12 cellular contexts compared by ENCODE assay signal in the genomic region with DNA sequence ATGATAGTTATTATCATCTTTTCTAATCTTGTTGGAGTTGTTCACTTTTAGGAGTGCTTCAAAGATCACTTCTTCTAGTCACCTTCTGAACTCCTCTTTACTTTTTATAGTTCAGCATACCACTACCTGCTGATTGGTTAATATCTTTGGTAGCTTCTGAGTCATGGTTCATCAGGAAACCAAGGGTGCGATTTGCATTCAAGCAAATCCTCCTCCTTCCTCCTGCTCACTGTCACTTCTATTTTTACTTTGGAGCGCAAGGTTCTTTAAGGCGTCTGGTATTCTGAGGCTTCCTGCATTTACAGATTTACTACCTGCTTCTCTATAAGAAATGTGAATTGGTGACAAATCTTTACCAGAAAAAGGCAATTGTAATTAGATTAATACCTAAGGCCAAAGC. TPM values are rescaled to one million over a fixed set of nuclear protein-coding genes. Genes with fewer than 3 reads are reported as not detected.
DNase-seq lines count a peak whose midpoint lies in the region; ATAC-seq and TF ChIP-seq lines count a peak whose summit lies in the region.
"Had no signal": no experiment of that assay in that cellular context is flagged by ENCODE, and none has a peak within 500 bp of the region (broad histone marks: within the 10 kb centered on the region; RNA-seq: fewer than 3 reads in every experiment).

No MANE protein-coding gene starts in this region.

- no peak overlapping the region for H2AFZ ChIP-seq in SU-DHL-6 (ENCODE audit: low read depth, low read length, severe bottlenecking)

- no peak overlapping the region for H3K9ac ChIP-seq in SU-DHL-6 (ENCODE audit: low read length)

- H3K27me3 Mint-ChIP-seq in Calu3 (ENCODE audit: unreplicated experiment) = no peaks in the 10 kb centered on the region
- H3K27me3 Mint-ChIP-seq: type B pancreatic cell had no signal

- no peak for TF ChIP-seq EP300 in stomach (IDR thresholded peaks at IDR 0.05)

- CTCF ChIA-PET in Calu3 (lab: Charles Lee) = interaction anchor here (1.0 kb wide), 1 partner anchor 25 kb away, joined by 3 read pairs; no protein-coding TSS in a partner anchor

- no peaks in the 10 kb centered on the region for H3K9me3 ChIP-seq in SU-DHL-6 (ENCODE audit: insufficient read depth, low read length)
- H3K9me3 ChIP-seq in stomach = no peaks in the 10 kb centered on the region
- no peaks in the 10 kb centered on the region for H3K9me3 ChIP-seq in prostate gland
- H3K9me3 ChIP-seq: spleen had no signal

- no TSS peak for BruUV-seq in Calu3 (replicated peaks; lab: Mats Ljungman, UMichigan)

- H3K36me3 ChIP-seq in SU-DHL-6 (ENCODE audit: low read length) = no peaks in the 10 kb centered on the region
- no peaks in the 10 kb centered on the region for H3K36me3 ChIP-seq in stomach
- H3K36me3 ChIP-seq in prostate gland = no peaks in the 10 kb centered on the region
- H3K36me3 ChIP-seq: spleen had no signal

- no peaks in the 10 kb centered on the region for H3F3A ChIP-seq in SU-DHL-6 (ENCODE audit: insufficient read depth)

- no peaks in the 10 kb centered on the region for H4K20me1 ChIP-seq in SU-DHL-6 (ENCODE audit: low read depth, low read length)

- no peak overlapping the region for H3K4me3 Mint-ChIP-seq in Calu3 (ENCODE audit: low read depth, unreplicated experiment)
- H3K4me3 Mint-ChIP-seq: type B pancreatic cell had no signal

- H3K79me2 ChIP-seq in SU-DHL-6 (ENCODE audit: insufficient read depth, low read length) = no peaks in the 10 kb centered on the region

- H3K27ac Mint-ChIP-seq in Calu3 (ENCODE audit: unreplicated experiment) = peak overlapping the region; percentile 52
- H3K27ac Mint-ChIP-seq: type B pancreatic cell had no signal

- H3K4me3 ChIP-seq in SU-DHL-6 (ENCODE audit: insufficient read depth, low read length, poor library complexity, severe bottlenecking) = no peak overlapping the region
- no peak overlapping the region for H3K4me3 ChIP-seq in stomach
- H3K4me3 ChIP-seq in prostate gland = no peak overlapping the region
- H3K4me3 ChIP-seq: spleen had no signal

- WGBS in stomach, 5 donors = 63 to 74% (median 68%) methylated on average over 3 of the region's 3 CpGs
- whole genome bisulfite sequencing in prostate gland = 84% methylated on average over 3 of the region's 3 CpGs

- H3K9me3 Mint-ChIP-seq in Calu3 (ENCODE audit: low read depth, unreplicated experiment) = no peaks in the 10 kb centered on the region
- H3K9me3 Mint-ChIP-seq: type B pancreatic cell had no signal

- H3K4me1 ChIP-seq in stomach = no peaks in the 10 kb centered on the region
- no peaks in the 10 kb centered on the region for H3K4me1 ChIP-seq in prostate gland (replicated peaks)
- H3K4me1 ChIP-seq: spleen had no signal

- no peak for DNase-seq in Calu3
- DNase-seq in hypothalamus (lab: John Stamatoyannopoulos, UW) = no peak
- no peak for DNase-seq in stomach
- no peak for DNase-seq in midbrain (lab: John Stamatoyannopoulos, UW)
- DNase-seq in prostate gland (ENCODE audit: low spot score) = no peak
- DNase-seq: central memory CD4-positive, alpha-beta T cell; spleen had no signal

- no peaks in the 10 kb centered on the region for H3K9me2 ChIP-seq in SU-DHL-6 (replicated peaks; ENCODE audit: insufficient read depth, low read length)

- H3K36me3 Mint-ChIP-seq in Calu3 (ENCODE audit: insufficient read depth, unreplicated experiment) = peaks cover 6% of the 10 kb centered on the region
- H3K36me3 Mint-ChIP-seq: type B pancreatic cell had no signal

- no peak for TF ChIP-seq POLR2A in stomach (IDR thresholded peaks at IDR 0.05)
- TF ChIP-seq POLR2A in prostate gland (IDR thresholded peaks at IDR 0.05) = no peak

- peak overlapping the region; percentile 23 for H3K4me2 ChIP-seq in SU-DHL-6 (ENCODE audit: low read depth, low read length, poor library complexity, severe bottlenecking)

- ATAC-seq in GM21360 (IDR thresholded peaks at IDR 0.05; ENCODE audit: unreplicated experiment) (peak; percentile 99), HG03103 (IDR thresholded peaks at IDR 0.05; ENCODE audit: low read depth, unreplicated experiment) (peak; percentile 99)

- H3K27ac ChIP-seq in SU-DHL-6 (ENCODE audit: low read depth, low read length) (no peak overlapping the region), stomach (no peak overlapping the region), prostate gland (no peak overlapping the region)
- H3K27ac ChIP-seq: C4-2B, spleen had no signal

- peaks cover 9% of the 10 kb centered on the region for H3K4me1 Mint-ChIP-seq in Calu3 (ENCODE audit: low read depth, unreplicated experiment)

- intact Hi-C loops in Calu3 (cut with micrococcal nuclease; ENCODE audit: unreplicated experiment) = no loop called here
- intact Hi-C loops in stomach (cut with DNase I; ENCODE audit: low total_unique reads) = no loop called here
- intact Hi-C loops in prostate gland (cut with DNase I) = no loop called here

- TF ChIP-seq CTCF in Calu3 (IDR thresholded peaks at IDR 0.05; ENCODE audit: unreplicated experiment) (no peak), SU-DHL-6 (IDR thresholded peaks at IDR 0.05; ENCODE audit: insufficient read depth, low read length, poor library complexity, severe bottlenecking) (no peak), stomach (IDR thresholded peaks at IDR 0.05) (no peak), prostate gland (IDR thresholded peaks at IDR 0.05) (no peak)

- H3K27me3 ChIP-seq in SU-DHL-6 (ENCODE audit: low read length) = no peaks in the 10 kb centered on the region
- no peaks in the 10 kb centered on the region for H3K27me3 ChIP-seq in stomach
- no peaks in the 10 kb centered on the region for H3K27me3 ChIP-seq in prostate gland (replicated peaks; ENCODE audit: insufficient read depth)
- H3K27me3 ChIP-seq: spleen had no signal

RNA-seq across cellular contexts. Expression of a gene that starts 24.0 kb away (rescaled TPM):
- total RNA-seq in Calu3 (2022) (1.3 and 2.1 TPM in 2 replicates), stomach (10 to 100 TPM in 1 of 5 donors, 1 to 10 TPM in 3, under 1 TPM in 1; under 0.01 to 11.4 (median 3.1) TPM), prostate gland (10 to 100 TPM in 1 of 2 donors, 1 to 10 TPM in 1; 6.1 to 11.5 TPM)
- polyA plus RNA-seq in stomach = under 1 TPM; 0.37 to 0.75 (median 0.46) TPM
